ENCODE assay signal across 11 cellular contexts in genomic region chr6:63599243-63599642, GRCh38. TPM values are rescaled to one million over a fixed set of nuclear protein-coding genes. Genes with fewer than 3 reads are reported as not detected.
DNase-seq lines count a peak whose midpoint lies in the region; ATAC-seq, FAIRE-seq and TF ChIP-seq lines count a peak whose summit lies in the region.
"Had no signal": no experiment of that assay in that cellular context is flagged by ENCODE, and none has a peak within 500 bp of the region (broad histone marks: within the 10 kb centered on the region; RNA-seq: fewer than 3 reads in every experiment).

No MANE protein-coding gene starts in this region.

- H3K27me3 ChIP-seq in Loucy (ENCODE audit: insufficient read depth, low read length, poor library complexity, severe bottlenecking) = no peaks in the 10 kb centered on the region
- no peaks in the 10 kb centered on the region for H3K27me3 ChIP-seq in GM12878 (replicated peaks in 1 of 2; ENCODE audit: control insufficient read depth in 2 of 2, insufficient read depth in 2 of 2, low read length in 1 of 2)
- H3K27me3 ChIP-seq in parathyroid adenoma (ENCODE audit: control insufficient read depth, insufficient read depth, low read length) = no peaks in the 10 kb centered on the region

- no peaks in the 10 kb centered on the region for H3F3A ChIP-seq in Loucy (ENCODE audit: low read depth)

- peak overlapping the region; percentile 78 for H3K4me2 ChIP-seq in Loucy (ENCODE audit: low read depth, low read length, poor library complexity, severe bottlenecking)
- H3K4me2 ChIP-seq in GM12878 (ENCODE audit: control insufficient read depth, insufficient read depth) = no peak overlapping the region
- H3K4me2 ChIP-seq in parathyroid adenoma (ENCODE audit: low read length) = no peak overlapping the region

- ATAC-seq in GM12878 = no peak

- H3K4me1 ChIP-seq in Loucy (ENCODE audit: insufficient read depth, low read length, poor library complexity, severe bottlenecking) (peaks cover 8% of the 10 kb centered on the region), GM12878 (ENCODE audit: control insufficient read depth, insufficient read depth, low read length) (peaks cover 6% of the 10 kb centered on the region), parathyroid adenoma (no peaks in the 10 kb centered on the region)

- H2AFZ ChIP-seq in Loucy (ENCODE audit: low read length) (peak overlapping the region; percentile 92), GM12878 (ENCODE audit: control insufficient read depth, low read depth, low read length) (peak overlapping the region; percentile 99; the same call in 1 of the 2 replicates), parathyroid adenoma (peak overlapping the region; percentile 78)

- H3K4me1 Mint-ChIP-seq in activated CD4-positive, alpha-beta T cell treated with anti-CD3 and anti-CD28 coated beads, Interleukin-2, amount 10 ng/mL, durations not matched to agents 7 days and 5 days = peaks cover 23% of the 10 kb centered on the region

- H3K9me3 Mint-ChIP-seq in activated CD4-positive, alpha-beta T cell treated with anti-CD3 and anti-CD28 coated beads, Interleukin-2, amount 10 ng/mL, durations not matched to agents 7 days and 5 days = no peaks in the 10 kb centered on the region
- H3K9me3 Mint-ChIP-seq: dendritic cell treated with granulocyte-macrophage colony-stimulating factor and Interleukin-4, amounts not matched to agents 40 ng/mL and 50 ng/mL, for 4 days; memory B cell had no signal

- H3K79me2 ChIP-seq in Loucy (ENCODE audit: insufficient read depth, low read length) (no peaks in the 10 kb centered on the region), GM12878 (ENCODE audit: control insufficient read depth, insufficient read depth, low read length) (no peaks in the 10 kb centered on the region), parathyroid adenoma (no peaks in the 10 kb centered on the region)

- no peak for TF ChIP-seq POLR2A in GM12878 (IDR thresholded peaks at IDR 0.05; ENCODE audit: low read depth, low read length)

- H3K9me3 ChIP-seq in Loucy (ENCODE audit: insufficient read depth, low read depth, low read length) (no peaks in the 10 kb centered on the region), GM12878 (replicated peaks; ENCODE audit: control insufficient read depth, insufficient read depth, low read length) (no peaks in the 10 kb centered on the region), parathyroid adenoma (ENCODE audit: control insufficient read depth, low read length) (no peaks in the 10 kb centered on the region)
- H3K9me3 ChIP-seq: HAP-1 had no signal

- peak overlapping the region; percentile 72 for H3K4me3 ChIP-seq in Loucy (ENCODE audit: low read length, poor library complexity, severe bottlenecking)
- H3K4me3 ChIP-seq in GM12878 = no peak overlapping the region
- H3K4me3 ChIP-seq in parathyroid adenoma (ENCODE audit: low read depth, low read length) = no peak overlapping the region

- no peak for TF ChIP-seq RAD21 in GM12878 (IDR thresholded peaks at IDR 0.05; ENCODE audit: insufficient read depth, low read depth, low read length)

- WGBS in GM12878 (ENCODE audit: insufficient coverage, insufficient replicate concordance, low lambda C conversion rate, missing lambda C conversion rate) = 77% methylated on average over 7 of the region's 7 CpGs

- H3K9ac ChIP-seq in Loucy (ENCODE audit: low read depth, low read length, poor library complexity, severe bottlenecking) = no peak overlapping the region
- H3K9ac ChIP-seq in GM12878 (ENCODE audit: control insufficient read depth, insufficient read depth, low read length) = no peak overlapping the region
- H3K9ac ChIP-seq in parathyroid adenoma = no peak overlapping the region

- BruUV-seq in GM12878 (replicated peaks; lab: Mats Ljungman, UMichigan) = no TSS peak

- TF ChIP-seq CTCF in Loucy (conservative IDR thresholded peaks at IDR 0.05; ENCODE audit: low read length) = no peak
- TF ChIP-seq CTCF in GM12878 (IDR thresholded peaks at IDR 0.05 in 2 of 3, conservative IDR thresholded peaks at IDR 0.05 in 1 of 3; ENCODE audit: control insufficient read depth in 2 of 3, extremely low read depth in 1 of 3, insufficient read depth in 1 of 3, low read depth in 3 of 3, low read length in 3 of 3) = no peak
- TF ChIP-seq CTCF in parathyroid adenoma (IDR thresholded peaks at IDR 0.05) = no peak

- TF ChIP-seq EP300 in GM12878 (IDR thresholded peaks at IDR 0.05; ENCODE audit: borderline replicate concordance in 1 of 2, control insufficient read depth in 1 of 2, low read depth in 2 of 2, low read length in 2 of 2) = no peak

- no peaks in the 10 kb centered on the region for H3K36me3 ChIP-seq in Loucy (ENCODE audit: insufficient read depth, low read length)
- H3K36me3 ChIP-seq in GM12878 (ENCODE audit: control insufficient read depth in 2 of 2, insufficient read depth in 2 of 2, low read length in 1 of 2) = no peaks in the 10 kb centered on the region
- no peaks in the 10 kb centered on the region for H3K36me3 ChIP-seq in parathyroid adenoma (ENCODE audit: control insufficient read depth, insufficient read depth, low read length)
- H3K36me3 ChIP-seq: HAP-1 had no signal

- no peaks in the 10 kb centered on the region for H3K9me2 ChIP-seq in Loucy (replicated peaks; ENCODE audit: low read depth, low read length)

- FAIRE-seq in GM12878 (lab: Jason Lieb, UNC) = no peak

- H3K27ac Mint-ChIP-seq in activated CD4-positive, alpha-beta T cell treated with anti-CD3 and anti-CD28 coated beads, Interleukin-2, amount 10 ng/mL, durations not matched to agents 7 days and 5 days = no peak overlapping the region
- H3K27ac Mint-ChIP-seq: dendritic cell treated with granulocyte-macrophage colony-stimulating factor and Interleukin-4, amounts not matched to agents 40 ng/mL and 50 ng/mL, for 4 days had no signal

- RAD21 ChIA-PET in GM12878 (lab: Charles Lee; ENCODE audit: unreplicated experiment) = interaction anchor here (0.6 to 3.1 kb wide), 25 partner anchors 12 to 251 kb away, joined by 3 to 69 read pairs (median 7); partner anchors contain the start of gene PHF3

- no peak for DNase-seq in activated CD4-positive, alpha-beta T cell treated with anti-CD3 and anti-CD28 coated beads, Interleukin-2, amount 10 ng/mL, durations not matched to agents 7 days and 5 days
- DNase-seq in activated CD4-positive, alpha-beta T cell treated with anti-CD3 and anti-CD28 coated beads for 48 hours = no peak
- DNase-seq in GM12878 (ENCODE audit: low read depth, low spot score) (no peak), amygdala (lab: John Stamatoyannopoulos, UW) (no peak), NCI-H82 (lab: John Stamatoyannopoulos, UW) (no peak), C1 segment of cervical spinal cord (lab: John Stamatoyannopoulos, UW) (no peak)

- peaks cover 6% of the 10 kb centered on the region for H3K27me3 Mint-ChIP-seq in activated CD4-positive, alpha-beta T cell treated with anti-CD3 and anti-CD28 coated beads, Interleukin-2, amount 10 ng/mL, durations not matched to agents 7 days and 5 days

- in situ Hi-C loops in GM12878 (cut with MboI) = loop anchor here (5.0 kb wide), 2 partner anchors 163 to 247 kb away; no protein-coding TSS in a partner anchor

- H3K27ac ChIP-seq in GM12878 (ENCODE audit: control insufficient read depth, insufficient read depth) (no peak overlapping the region), parathyroid adenoma (no peak overlapping the region)

- POLR2A ChIA-PET in activated CD4-positive, alpha-beta T cell treated with anti-CD3 and anti-CD28 coated beads, Interleukin-2, amount 10 ng/mL, durations not matched to agents 7 days and 5 days (lab: Charles Lee) = no interaction called here
- POLR2A ChIA-PET in GM12878 (lab: Charles Lee) = interaction anchor here (1.1 to 2.3 kb wide), 3 partner anchors 25 to 246 kb away, joined by 4 to 8 read pairs (median 7); no protein-coding TSS in a partner anchor

- H3K36me3 Mint-ChIP-seq in activated CD4-positive, alpha-beta T cell treated with anti-CD3 and anti-CD28 coated beads, Interleukin-2, amount 10 ng/mL, durations not matched to agents 7 days and 5 days (ENCODE audit: low read depth) = no peaks in the 10 kb centered on the region
- H3K36me3 Mint-ChIP-seq: memory B cell had no signal

- CTCF ChIA-PET in activated CD4-positive, alpha-beta T cell treated with anti-CD3 and anti-CD28 coated beads, Interleukin-2, amount 10 ng/mL, durations not matched to agents 7 days and 5 days (lab: Charles Lee) = interaction anchor here (0.6 to 4.0 kb wide), 17 partner anchors 10 to 203 kb away, joined by 3 to 18 read pairs (median 5); partner anchors contain the start of gene PHF3
- CTCF ChIA-PET in GM12878 (lab: Yijun Ruan, JAX) = interaction anchor here (0.7 to 6.4 kb wide), 40 partner anchors 8 to 336 kb away, joined by 3 to 151 read pairs (median 6); no protein-coding TSS in a partner anchor

- H4K20me1 ChIP-seq in Loucy (ENCODE audit: insufficient read depth, low read length, poor library complexity, severe bottlenecking) (no peaks in the 10 kb centered on the region), GM12878 (ENCODE audit: control insufficient read depth, insufficient read depth) (no peaks in the 10 kb centered on the region)

- H3K4me3 Mint-ChIP-seq in activated CD4-positive, alpha-beta T cell treated with anti-CD3 and anti-CD28 coated beads, Interleukin-2, amount 10 ng/mL, durations not matched to agents 7 days and 5 days = peak overlapping the region; percentile 77

- SMC1A ChIA-PET in GM12878 (lab: Charles Lee; ENCODE audit: uncharacterized antibody, unreplicated experiment) = interaction anchor here (0.6 to 5.7 kb wide), 27 partner anchors 13 to 292 kb away, joined by 3 to 95 read pairs (median 5); partner anchors contain the start of gene PHF3

- intact Hi-C loops in GM12878 (cut with micrococcal nuclease; ENCODE audit: unreplicated experiment) = loop anchor here (2.0 kb wide), 1 partner anchor 204 kb away; no protein-coding TSS in a partner anchor

RNA-seq across cellular contexts. Expression of gene PTP4A1, which starts 27.0 kb away (rescaled TPM):
- 10 to 100 TPM; 53.6 to 61.7 TPM for total RNA-seq in activated CD4-positive, alpha-beta T cell treated with anti-CD3 and anti-CD28 coated beads, Interleukin-2, amount 10 ng/mL, durations not matched to agents 7 days and 5 days
- total RNA-seq in GM12878 (2013; cell fraction: nucleolus; rRNA removed) = 33.9 and 34.0 TPM in 2 replicates
- total RNA-seq in GM12878 (2014; rRNA removed) (14.0 and 18.3 TPM in 2 replicates), GM12878 (2014; rRNA removed; fragmentation: Illumina TruSeq; extraction: Trizol) (9.4 and 12.0 TPM in 2 replicates), GM12878 (2021) (67.4 and 70.1 TPM in 2 replicates)
- 36.6 TPM for polyA plus RNA-seq in GM12878 (2011; ENCODE audit: low read depth)
- polyA plus RNA-seq in GM12878 (2011; rRNA removed) (25.4 and 32.3 TPM in 2 replicates), GM12878 (2014; fragmentation: Illumina TruSeq; extraction: Trizol) (79.3 and 104 TPM in 2 replicates), GM12878 (2014; fragmentation: Nextera tagmentation; extraction: Ambion mirVana) (not detected), GM12878 (2014; rRNA removed) (8.5 and 10.5 TPM in 2 replicates), GM12878 (2016; fragmentation: Nextera tagmentation; extraction: Ambion mirVana) (100 to 1,000 TPM; 171 to 190 TPM)
- polyA plus RNA-seq in GM12878 (2011; cell fraction: cytosol; rRNA removed) = 7.8 and 20.7 TPM in 2 replicates
- 19.5 and 20.0 TPM in 2 replicates for polyA plus RNA-seq in GM12878 (2011; cell fraction: nucleus; rRNA removed)
- polyA plus RNA-seq in GM12878 (2012) = 46.3 and 55.4 TPM in 2 replicates
- polyA minus RNA-seq in GM12878 (2011; rRNA and poly(A)+ RNA removed) = 19.1 and 31.9 TPM in 2 replicates
- 25.9 and 30.9 TPM in 2 replicates for polyA minus RNA-seq in GM12878 (2011; cell fraction: cytosol; rRNA and poly(A)+ RNA removed)
- 38.3 and 65.9 TPM in 2 replicates for polyA minus RNA-seq in GM12878 (2011; cell fraction: nucleus; rRNA and poly(A)+ RNA removed)

RNA-seq across cellular contexts. Expression of gene PHF3, which starts 36.4 kb away (rescaled TPM):
- total RNA-seq in activated CD4-positive, alpha-beta T cell treated with anti-CD3 and anti-CD28 coated beads, Interleukin-2, amount 10 ng/mL, durations not matched to agents 7 days and 5 days = 10 to 100 TPM; 43.8 to 57.5 TPM
- total RNA-seq in GM12878 (2013; cell fraction: nucleolus; rRNA removed) = 223 and 233 TPM in 2 replicates
- total RNA-seq in GM12878 (2014; rRNA removed) = 38.2 and 43.6 TPM in 2 replicates
- 59.3 and 61.5 TPM in 2 replicates for total RNA-seq in GM12878 (2014; rRNA removed; fragmentation: Illumina TruSeq; extraction: Trizol)
- 39.4 and 41.1 TPM in 2 replicates for total RNA-seq in GM12878 (2021)
- 12.7 TPM for polyA plus RNA-seq in GM12878 (2011; ENCODE audit: low read depth)
- polyA plus RNA-seq in GM12878 (2011; rRNA removed) = 29.0 and 48.5 TPM in 2 replicates
- polyA plus RNA-seq in GM12878 (2011; cell fraction: cytosol; rRNA removed) = 6.4 and 7.9 TPM in 2 replicates
- 79.7 and 85.1 TPM in 2 replicates for polyA plus RNA-seq in GM12878 (2011; cell fraction: nucleus; rRNA removed)
- 20.3 and 28.3 TPM in 2 replicates for polyA plus RNA-seq in GM12878 (2012)
- polyA plus RNA-seq in GM12878 (2014; fragmentation: Illumina TruSeq; extraction: Trizol) = 34.3 and 42.9 TPM in 2 replicates
- 1 to 10 TPM; 8.3 to 9.5 TPM for polyA plus RNA-seq in GM12878 (2014; fragmentation: Nextera tagmentation; extraction: Ambion mirVana)
- polyA plus RNA-seq in GM12878 (2014; rRNA removed) = 17.2 and 18.6 TPM in 2 replicates
- polyA plus RNA-seq in GM12878 (2016; fragmentation: Nextera tagmentation; extraction: Ambion mirVana) = 10 to 100 TPM; 18.2 to 24.2 TPM
- 33.7 and 44.9 TPM in 2 replicates for polyA minus RNA-seq in GM12878 (2011; rRNA and poly(A)+ RNA removed)
- polyA minus RNA-seq in GM12878 (2011; cell fraction: cytosol; rRNA and poly(A)+ RNA removed) = 15.9 and 17.9 TPM in 2 replicates
- 92.0 and 133 TPM in 2 replicates for polyA minus RNA-seq in GM12878 (2011; cell fraction: nucleus; rRNA and poly(A)+ RNA removed)
